In the genomic region with DNA sequence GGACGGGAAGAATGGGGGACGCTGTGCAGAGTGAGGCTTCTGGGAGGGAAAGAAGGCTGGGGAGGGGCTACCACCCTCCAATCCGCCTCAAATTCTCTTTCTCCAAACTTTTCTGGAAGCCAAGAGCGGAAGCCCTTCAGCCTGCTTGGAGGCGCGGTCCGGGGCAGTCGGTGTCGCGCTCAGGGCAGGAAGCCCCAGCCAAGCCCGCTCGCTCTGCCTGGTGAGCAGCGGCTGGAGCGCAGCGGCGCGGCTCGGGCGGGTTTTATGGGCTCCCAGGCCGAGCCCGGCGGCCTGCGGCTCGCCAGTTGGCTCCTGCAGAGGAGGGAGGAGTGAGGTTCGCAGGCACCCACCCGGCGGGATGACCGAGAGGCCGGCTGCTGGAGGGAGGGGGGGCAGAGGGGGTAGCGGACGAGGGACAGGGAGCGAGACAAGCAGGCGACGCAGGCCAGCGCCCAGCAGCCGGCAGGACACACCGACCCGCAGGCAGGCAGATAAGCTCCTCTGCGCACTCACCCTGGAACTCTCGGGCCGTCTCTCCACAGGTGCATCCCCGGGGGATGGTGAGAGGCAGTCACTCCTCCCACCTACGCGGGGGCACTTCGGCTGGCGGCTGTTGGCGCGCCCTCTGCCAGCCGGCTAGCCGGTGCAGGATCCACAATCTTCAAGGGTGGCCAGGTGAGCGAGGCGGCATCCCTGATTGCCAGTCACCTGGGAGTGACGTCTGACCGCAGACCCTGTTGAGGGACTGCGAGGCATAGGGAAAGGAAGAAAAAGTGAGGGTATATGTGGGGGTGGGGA, we compare ENCODE assay signal across 8 cellular contexts. TPM values are rescaled to one million over a fixed set of nuclear protein-coding genes. Genes with fewer than 3 reads are reported as not detected.
DNase-seq lines count a peak whose midpoint lies in the region; ATAC-seq and TF ChIP-seq lines count a peak whose summit lies in the region.

A gene with protein sequence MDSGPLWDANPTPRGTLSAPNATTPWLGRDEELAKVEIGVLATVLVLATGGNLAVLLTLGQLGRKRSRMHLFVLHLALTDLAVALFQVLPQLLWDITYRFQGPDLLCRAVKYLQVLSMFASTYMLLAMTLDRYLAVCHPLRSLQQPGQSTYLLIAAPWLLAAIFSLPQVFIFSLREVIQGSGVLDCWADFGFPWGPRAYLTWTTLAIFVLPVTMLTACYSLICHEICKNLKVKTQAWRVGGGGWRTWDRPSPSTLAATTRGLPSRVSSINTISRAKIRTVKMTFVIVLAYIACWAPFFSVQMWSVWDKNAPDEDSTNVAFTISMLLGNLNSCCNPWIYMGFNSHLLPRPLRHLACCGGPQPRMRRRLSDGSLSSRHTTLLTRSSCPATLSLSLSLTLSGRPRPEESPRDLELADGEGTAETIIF (minus strand): TSS at position 238 of the 798 bp plus-strand sequence. CDS start 498 bp downstream, outside the sequence.

- no TSS peak for BruUV-seq in Panc1 (replicated peaks; lab: Mats Ljungman, UMichigan)

- no peaks in the 10 kb centered on the region for H3K36me3 ChIP-seq in ACC112 (ENCODE audit: insufficient read depth, low read length)
- no peaks in the 10 kb centered on the region for H3K36me3 ChIP-seq in HEK293 (ENCODE audit: control insufficient read depth in 2 of 2, insufficient read depth in 1 of 2, low read length in 2 of 2)
- no peaks in the 10 kb centered on the region for H3K36me3 ChIP-seq in Panc1 (ENCODE audit: control insufficient read depth, insufficient read depth, low read length)
- H3K36me3 ChIP-seq in duodenal mucosa (ENCODE audit: control insufficient read depth in 1 of 2, insufficient read depth in 2 of 2, low read length in 2 of 2), result no peaks in the 10 kb centered on the region
- H3K36me3 ChIP-seq in mesodermal cell (ENCODE audit: control insufficient read depth, insufficient read depth, low read length), result no peaks in the 10 kb centered on the region

- in situ Hi-C loops in Panc1 (cut with HindIII; ENCODE audit: low pct_unique_long_range_greater_than_20kb, low sequenced_read_pairs), result no loop called here

- H3K9ac ChIP-seq in duodenal mucosa (ENCODE audit: low read depth in 1 of 2, low read length in 2 of 2), result peak within 1 kb of the TSS in 1 of 2 donors; percentile 2

- H3K27ac ChIP-seq in ACC112 (ENCODE audit: low read depth, low read length) (no peak within 1 kb of the TSS), HEK293 (ENCODE audit: extremely low read depth, low read depth, low read length) (no peak within 1 kb of the TSS), Panc1 (ENCODE audit: low read length) (no peak within 1 kb of the TSS), duodenal mucosa (ENCODE audit: low read depth, low read length) (no peak within 1 kb of the TSS), mesodermal cell (ENCODE audit: low read depth, low read length, severe bottlenecking) (no peak within 1 kb of the TSS)

- no peaks in the 10 kb centered on the region; the same call in 1 of the 2 replicates for H3K9me3 ChIP-seq in HEK293 (ENCODE audit: control insufficient read depth, insufficient read depth, low read depth, low read length)
- peaks cover 10% of the 10 kb centered on the region for H3K9me3 ChIP-seq in Panc1 (ENCODE audit: control insufficient read depth, insufficient read depth, low read depth, low read length)
- H3K9me3 ChIP-seq in duodenal mucosa (ENCODE audit: control insufficient read depth in 1 of 2, low read length in 2 of 2), result peaks cover 0 to 6% of the 10 kb centered on the region in 2 donors
- no peaks in the 10 kb centered on the region for H3K9me3 ChIP-seq in mesodermal cell (ENCODE audit: control insufficient read depth, low read length)

- POLR2A ChIA-PET in HEK293 (lab: Yijun Ruan, JAX), result no interaction called here
- POLR2A ChIA-PET in Panc1 (lab: Charles Lee), result no interaction called here

- H2AFZ ChIP-seq in ACC112 (ENCODE audit: low read length, unreplicated experiment), result no peak within 1 kb of the TSS

- H3K4me1 ChIP-seq in ACC112 (ENCODE audit: control insufficient read depth, insufficient read depth, low read length, unreplicated experiment), result no peaks in the 10 kb centered on the region
- no peaks in the 10 kb centered on the region for H3K4me1 ChIP-seq in HEK293 (ENCODE audit: control insufficient read depth, insufficient read depth, low read length)
- H3K4me1 ChIP-seq in Panc1 (ENCODE audit: control insufficient read depth, insufficient read depth, low read length), result peaks cover 4% of the 10 kb centered on the region; the same call in 1 of the 2 replicates
- H3K4me1 ChIP-seq in duodenal mucosa (ENCODE audit: control insufficient read depth in 1 of 2, insufficient read depth in 2 of 2, low read length in 2 of 2), result peaks cover 7 to 17% of the 10 kb centered on the region in 2 donors
- H3K4me1 ChIP-seq in mesodermal cell (ENCODE audit: control insufficient read depth, insufficient read depth, low read length, poor library complexity, severe bottlenecking), result peaks cover 3% of the 10 kb centered on the region

- TF ChIP-seq CTCF in HEK293 (tag by site-specific recombination; IDR thresholded peaks at IDR 0.05) (peak; percentile 87), Panc1 (IDR thresholded peaks at IDR 0.05) (no peak; the same call in 1 of the 2 replicates)

- H3K79me2 ChIP-seq in ACC112 (ENCODE audit: control insufficient read depth, insufficient read depth, low read length, unreplicated experiment), result no peaks in the 10 kb centered on the region

- WGBS in mesodermal cell (ENCODE audit: insufficient coverage in 2 of 2), 2 experiments, result 2 to 3% methylated on average over 22 to 30 of the region's 55 CpGs

- peaks cover 64% of the 10 kb centered on the region for H3K27me3 ChIP-seq in ACC112 (ENCODE audit: insufficient read depth, low read length)
- H3K27me3 ChIP-seq in Panc1 (ENCODE audit: control insufficient read depth, insufficient read depth, low read length), result peaks cover 15% of the 10 kb centered on the region
- peaks cover 19 to 21% of the 10 kb centered on the region in 2 donors for H3K27me3 ChIP-seq in duodenal mucosa (ENCODE audit: control insufficient read depth in 1 of 2, insufficient read depth in 2 of 2, low read length in 2 of 2)

- intact Hi-C loops in Panc1 (cut with micrococcal nuclease; ENCODE audit: unreplicated experiment), result no loop called here

- ATAC-seq in Panc1, result peak; percentile 89
- no peak for ATAC-seq in GM21515 (IDR thresholded peaks at IDR 0.05; ENCODE audit: unreplicated experiment)
- no peak for ATAC-seq in HG03175 (IDR thresholded peaks at IDR 0.05; ENCODE audit: unreplicated experiment)

- H3K4me3 ChIP-seq in ACC112 (ENCODE audit: low read depth, low read length), result peak within 1 kb of the TSS; percentile 66
- H3K4me3 ChIP-seq in HEK293 (ENCODE audit: low read depth, low read length), result peak within 1 kb of the TSS; percentile 28
- peak within 1 kb of the TSS; percentile 33 to 37 for H3K4me3 ChIP-seq in Panc1 (ENCODE audit: low read depth in 2 of 2, low read length in 2 of 2)
- H3K4me3 ChIP-seq in duodenal mucosa (ENCODE audit: low read depth in 1 of 2, low read length in 2 of 2), result peak within 1 kb of the TSS; percentile 52 to 61
- H3K4me3 ChIP-seq in mesodermal cell (ENCODE audit: extremely low read depth, insufficient read depth, low read length, poor library complexity, severe bottlenecking), result peak within 1 kb of the TSS; percentile 37

- CTCF ChIA-PET in HEK293 (lab: Yijun Ruan, JAX) (interaction anchor here (0.6 to 1.0 kb wide), 4 partner anchors 9 to 140 kb away, joined by 3 to 4 read pairs (median 3); no protein-coding TSS in a partner anchor), Panc1 (lab: Charles Lee) (no interaction called here)

- DNase-seq in Panc1 (ENCODE audit: low read depth, low spot score), result no peak
- peak; percentile 13 for DNase-seq in stromal cell of bone marrow (ENCODE audit: low read depth)

TF ChIP-seq in HEK293, 187 proteins besides CTCF, POLR2A, EP300 and RAD21 (continues in another document):
- TF ChIP-seq IKZF3 (tag by site-specific recombination; IDR thresholded peaks at IDR 0.05) (0 out of 2 replicates have a peak, but pooled peaks have one; percentile 1), ZNF792 (tag by site-specific recombination; IDR thresholded peaks at IDR 0.05) (no peak), ZNF23 (tag by site-specific recombination; IDR thresholded peaks at IDR 0.05; ENCODE audit: borderline replicate concordance) (no peak), ZNF701 (tag by site-specific recombination; IDR thresholded peaks at IDR 0.05) (no peak), ZNF76 (tag by site-specific recombination; IDR thresholded peaks at IDR 0.05; ENCODE audit: borderline replicate concordance, low read depth) (peak; percentile 8; the same call in 1 of the 2 replicates), TCF7L2 (IDR thresholded peaks at IDR 0.05; ENCODE audit: borderline replicate concordance, low read depth, low read length) (no peak), ZNF394 (tag by site-specific recombination; IDR thresholded peaks at IDR 0.05; ENCODE audit: borderline replicate concordance) (no peak)
- TF ChIP-seq, protein P1, sequence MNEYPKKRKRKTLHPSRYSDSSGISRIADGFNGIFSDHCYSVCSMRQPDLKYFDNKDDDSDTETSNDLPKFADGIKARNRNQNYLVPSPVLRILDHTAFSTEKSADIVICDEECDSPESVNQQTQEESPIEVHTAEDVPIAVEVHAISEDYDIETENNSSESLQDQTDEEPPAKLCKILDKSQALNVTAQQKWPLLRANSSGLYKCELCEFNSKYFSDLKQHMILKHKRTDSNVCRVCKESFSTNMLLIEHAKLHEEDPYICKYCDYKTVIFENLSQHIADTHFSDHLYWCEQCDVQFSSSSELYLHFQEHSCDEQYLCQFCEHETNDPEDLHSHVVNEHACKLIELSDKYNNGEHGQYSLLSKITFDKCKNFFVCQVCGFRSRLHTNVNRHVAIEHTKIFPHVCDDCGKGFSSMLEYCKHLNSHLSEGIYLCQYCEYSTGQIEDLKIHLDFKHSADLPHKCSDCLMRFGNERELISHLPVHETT (tag by site-specific recombination; IDR thresholded peaks at IDR 0.05), result 0 out of 2 replicates have a peak, but pooled peaks have one; percentile 23

RNA-seq across cellular contexts. Expression of the gene that starts here (rescaled TPM):
- not detected for total RNA-seq in Panc1 (2021; ENCODE audit: unreplicated experiment)
- polyA plus RNA-seq in Panc1 (2012; ENCODE audit: insufficient read length), result not detected
- not detected for polyA plus RNA-seq in mesodermal cell (2013, experiment 1 of 2)
- polyA plus RNA-seq in mesodermal cell (2013, experiment 2 of 2), result not detected

Comparison
In these comparisons a context has a peak if more than half of its experiments do, and no peak if none do; other contexts are left out.
1. Peak in ATAC-seq and H3K4me3 ChIP-seq in Panc1; RNA of the gene not detected or under 1 TPM.